Comparison of ENCODE assay signal across 9 cellular contexts in genomic region chr11:19071255-19071654, GRCh38. TPM values are rescaled to one million over a fixed set of nuclear protein-coding genes. Genes with fewer than 3 reads are reported as not detected.
DNase-seq lines count a peak whose midpoint lies in the region; ATAC-seq, FAIRE-seq and TF ChIP-seq lines count a peak whose summit lies in the region.
"Had no signal": no experiment of that assay in that cellular context is flagged by ENCODE, and none has a peak within 500 bp of the region (broad histone marks: within the 10 kb centered on the region; RNA-seq: fewer than 3 reads in every experiment).

No MANE protein-coding gene starts in this region.

- TF ChIP-seq CTCF in RWPE2 (IDR thresholded peaks at IDR 0.05; ENCODE audit: poor library complexity, severe bottlenecking): peak; percentile 99

- no peaks in the 10 kb centered on the region for H3K4me1 ChIP-seq in RWPE2 (ENCODE audit: insufficient read depth, poor library complexity, severe bottlenecking)

- no peak overlapping the region for H3K27ac ChIP-seq in RWPE2 (ENCODE audit: poor library complexity, severe bottlenecking)

- ATAC-seq in RWPE2 (ENCODE audit: low read depth): peak; percentile 81

- H3K4me3 ChIP-seq in H7 (ENCODE audit: insufficient read depth, low read depth, low read length) (peak overlapping the region; percentile 6; the same call in 1 of the 2 replicates), RWPE2 (ENCODE audit: severe bottlenecking) (no peak overlapping the region)

- DNase-seq in GDM1 (lab: John Stamatoyannopoulos, UW): peak; percentile 45
- peak; percentile 71 for DNase-seq in H7
- DNase-seq in LoVo (ENCODE audit: low spot score): peak; percentile 86
- no peak for DNase-seq in RWPE2 (ENCODE audit: low spot score)
- peak; percentile 24 for DNase-seq in activated gamma-delta T cell treated with anti-CD3 and anti-CD28 coated beads, Interleukin-2, amount 50 U/mL, for 16 hours (ENCODE audit: low read depth)
- DNase-seq in glomerular visceral epithelial cell (ENCODE audit: extremely low spot score): peak; percentile 79
- DNase-seq in posterior cingulate gyrus: peak; percentile 25 to 94 (median 58)
- DNase-seq in urothelium cell line (ENCODE audit: low spot score): peak; percentile 82

- intact Hi-C loops in posterior cingulate gyrus (cut with DNase I): loop anchor here (2.0 kb wide), 1 partner anchor 482 kb away; no protein-coding TSS in a partner anchor

- no peaks in the 10 kb centered on the region for H3K27me3 ChIP-seq in H7 (ENCODE audit: control insufficient read depth, insufficient read depth, low read length)
- no peaks in the 10 kb centered on the region for H3K27me3 ChIP-seq in RWPE2 (ENCODE audit: insufficient read depth, poor library complexity, severe bottlenecking)

- FAIRE-seq in urothelium cell line (lab: Jason Lieb, UNC): no peak

- H3K36me3 ChIP-seq in H7 (replicated peaks; ENCODE audit: control insufficient read depth, insufficient read depth, low read length): no peaks in the 10 kb centered on the region
- no peaks in the 10 kb centered on the region for H3K36me3 ChIP-seq in RWPE2 (ENCODE audit: low read depth)

- no peaks in the 10 kb centered on the region for H3K9me3 ChIP-seq in RWPE2 (ENCODE audit: severe bottlenecking)

RNA-seq across cellular contexts. Expression of gene MRGPRX2, which starts 10.7 kb away (rescaled TPM):
- total RNA-seq in H7 (2014; rRNA removed; shearing (Covaris generic)): not detected in 2 replicates
- total RNA-seq: temporal lobe had no signal

RNA-seq across cellular contexts. Expression of gene ZDHHC13, which starts 45.7 kb away (rescaled TPM):
- 18.3 and 19.1 TPM in 2 replicates for total RNA-seq in H7 (2014; rRNA removed; shearing (Covaris generic))
